Comparison of ENCODE assay signal across 8 cellular contexts in the genomic region with DNA sequence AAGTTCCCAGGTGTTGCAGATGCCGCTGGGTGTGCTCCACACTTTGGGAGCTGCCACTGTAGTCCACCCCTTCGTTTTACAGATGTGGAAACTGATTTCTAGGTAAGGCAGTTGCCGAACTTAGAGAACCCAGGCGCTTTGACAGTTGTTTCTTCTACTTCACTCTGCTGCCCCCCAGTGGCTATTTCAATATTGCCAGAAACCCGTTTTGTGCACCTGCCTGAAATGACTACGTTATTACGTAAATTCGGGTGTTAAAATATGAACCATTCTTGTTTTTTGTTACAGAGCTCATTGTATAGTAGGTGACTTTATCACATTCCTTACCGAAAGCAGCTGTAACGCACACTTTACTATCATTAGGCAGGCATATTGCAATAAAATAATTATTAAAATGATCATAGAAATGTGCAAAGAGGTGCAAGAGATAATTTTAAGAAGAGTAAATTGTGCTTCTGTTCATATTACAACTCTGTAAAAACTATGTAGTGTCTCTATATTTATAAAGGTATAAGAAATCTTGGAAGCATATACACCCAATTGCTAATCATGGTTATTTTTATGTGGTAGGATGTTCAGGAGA. TPM values are rescaled to one million over a fixed set of nuclear protein-coding genes. Genes with fewer than 3 reads are reported as not detected.
DNase-seq lines count a peak whose midpoint lies in the region; ATAC-seq and TF ChIP-seq lines count a peak whose summit lies in the region.

No MANE protein-coding gene starts in this region.

- H3K36me3 Mint-ChIP-seq in activated T-helper 17 cell treated with anti-CD3 and anti-CD28 coated beads, Interleukin-2, amount 50 U/mL, for 72 hours (ENCODE audit: low read depth), result no peaks in the 10 kb centered on the region

- ATAC-seq in activated T-helper 17 cell treated with anti-CD3 and anti-CD28 coated beads, Interleukin-2, amount 50 U/mL, for 72 hours (replicated peaks), result peak; percentile 62
- no peak for ATAC-seq in HG03039 (IDR thresholded peaks at IDR 0.05; ENCODE audit: unreplicated experiment)

- H4K20me1 ChIP-seq in osteoblast (ENCODE audit: insufficient read depth, low read length), result no peaks in the 10 kb centered on the region

- H3K27me3 ChIP-seq in osteoblast (ENCODE audit: insufficient read depth, low read length), result no peaks in the 10 kb centered on the region
- no peaks in the 10 kb centered on the region for H3K27me3 ChIP-seq in thyroid gland

- H3K27ac ChIP-seq in osteoblast (ENCODE audit: low read depth, low read length) (no peak overlapping the region), thyroid gland (no peak overlapping the region)

- H3K27me3 Mint-ChIP-seq in activated T-helper 17 cell treated with anti-CD3 and anti-CD28 coated beads, Interleukin-2, amount 50 U/mL, for 72 hours, result no peaks in the 10 kb centered on the region

- no peak overlapping the region for H3K4me3 Mint-ChIP-seq in activated T-helper 17 cell treated with anti-CD3 and anti-CD28 coated beads, Interleukin-2, amount 50 U/mL, for 72 hours

- no peak for TF ChIP-seq POLR2A in thyroid gland (IDR thresholded peaks at IDR 0.05)

- peaks cover 2% of the 10 kb centered on the region for H3K4me1 Mint-ChIP-seq in activated T-helper 17 cell treated with anti-CD3 and anti-CD28 coated beads, Interleukin-2, amount 50 U/mL, for 72 hours

- H2AFZ ChIP-seq in osteoblast (ENCODE audit: low read length), result peak overlapping the region; percentile 46

- peak overlapping the region; percentile 54 for H3K4me2 ChIP-seq in osteoblast (ENCODE audit: insufficient read depth, low read length)

- intact Hi-C loops in thyroid gland (cut with DNase I), result loop anchor here (5.0 kb wide), 2 partner anchors 51 to 126 kb away; no protein-coding TSS in a partner anchor

- no peak overlapping the region for H3K27ac Mint-ChIP-seq in activated T-helper 17 cell treated with anti-CD3 and anti-CD28 coated beads, Interleukin-2, amount 50 U/mL, for 72 hours

- H3K9me3 Mint-ChIP-seq in activated T-helper 17 cell treated with anti-CD3 and anti-CD28 coated beads, Interleukin-2, amount 50 U/mL, for 72 hours, result no peaks in the 10 kb centered on the region

- H3K9me3 ChIP-seq in osteoblast (ENCODE audit: low read depth, low read length) (no peaks in the 10 kb centered on the region), thyroid gland (no peaks in the 10 kb centered on the region)

- H3K36me3 ChIP-seq in osteoblast (ENCODE audit: insufficient read depth, low read length) (no peaks in the 10 kb centered on the region), thyroid gland (no peaks in the 10 kb centered on the region)

- peak; percentile 80 for TF ChIP-seq CTCF in LNCAP (IDR thresholded peaks at IDR 0.05)
- TF ChIP-seq CTCF in fibroblast of villous mesenchyme (IDR thresholded peaks at IDR 0.05; ENCODE audit: insufficient read depth, low read depth, low read length), result peak; percentile 88
- peak; percentile 88 for TF ChIP-seq CTCF in osteoblast (IDR thresholded peaks at IDR 0.05; ENCODE audit: extremely low read depth, low read depth, low read length)
- TF ChIP-seq CTCF in thyroid gland (IDR thresholded peaks at IDR 0.05), result peak; percentile 31 to 78 (median 68)

- H3K4me3 ChIP-seq in fibroblast of villous mesenchyme (ENCODE audit: low read depth, low read length), result no peak overlapping the region
- no peak overlapping the region for H3K4me3 ChIP-seq in osteoblast (ENCODE audit: insufficient read depth, low read length)
- no peak overlapping the region for H3K4me3 ChIP-seq in thyroid gland (replicated peaks in 1 of 3)

- WGBS in thyroid gland, 2 donors, result 8% methylated on average over 10 of the region's 10 CpGs

- H3K4me1 ChIP-seq in osteoblast (ENCODE audit: insufficient read depth, low read length), result no peaks in the 10 kb centered on the region
- no peaks in the 10 kb centered on the region for H3K4me1 ChIP-seq in thyroid gland

- H3K79me2 ChIP-seq in osteoblast (ENCODE audit: insufficient read depth, low read length), result no peaks in the 10 kb centered on the region

- DNase-seq in DMS153 (lab: John Stamatoyannopoulos, UW) (peak; percentile 35), RPMI8226 (peak; percentile 86), fibroblast of villous mesenchyme (ENCODE audit: low read depth) (peak; percentile 75), osteoblast (ENCODE audit: insufficient read length, low spot score, missing footprints) (peak; percentile 89), thyroid gland (peak; percentile 72 to 77)

RNA-seq across cellular contexts. Expression of a gene that starts 44.9 kb away (rescaled TPM):
- under 1 TPM; 0.16 to 0.28 TPM for total RNA-seq in activated T-helper 17 cell treated with anti-CD3 and anti-CD28 coated beads, Interleukin-2, amount 50 U/mL, for 72 hours
- under 0.01 TPM in 2 replicates for total RNA-seq in fibroblast of villous mesenchyme
- under 0.01 TPM in 2 replicates for total RNA-seq in osteoblast
- total RNA-seq in thyroid gland, result under 1 TPM in 2 of 4 donors, not detected in 2; 0.13 to 0.40 TPM

RNA-seq across cellular contexts. Expression of a gene that starts 56.2 kb away (rescaled TPM):
- total RNA-seq in activated T-helper 17 cell treated with anti-CD3 and anti-CD28 coated beads, Interleukin-2, amount 50 U/mL, for 72 hours, result under 1 TPM in 1 of 2 donors, not detected in 1; 0.45 TPM
- total RNA-seq in fibroblast of villous mesenchyme (under 0.01 TPM in 1 of 2 replicates, not detected in the other), osteoblast (under 0.01 and 0.36 TPM in 2 replicates), thyroid gland (1 to 10 TPM in 2 of 4 donors, under 1 TPM in 2; 0.56 to 1.4 (median 1.1) TPM)

Comparison
In these comparisons a context has a peak if more than half of its experiments do, and no peak if none do; other contexts are left out.
1. DNase-seq: peak in every context shown above with its lines; median percentile 89 in osteoblast; 86 in RPMI8226; 75 in fibroblast of villous mesenchyme; 74 in thyroid gland; 35 in DMS153.